In the genomic region with DNA sequence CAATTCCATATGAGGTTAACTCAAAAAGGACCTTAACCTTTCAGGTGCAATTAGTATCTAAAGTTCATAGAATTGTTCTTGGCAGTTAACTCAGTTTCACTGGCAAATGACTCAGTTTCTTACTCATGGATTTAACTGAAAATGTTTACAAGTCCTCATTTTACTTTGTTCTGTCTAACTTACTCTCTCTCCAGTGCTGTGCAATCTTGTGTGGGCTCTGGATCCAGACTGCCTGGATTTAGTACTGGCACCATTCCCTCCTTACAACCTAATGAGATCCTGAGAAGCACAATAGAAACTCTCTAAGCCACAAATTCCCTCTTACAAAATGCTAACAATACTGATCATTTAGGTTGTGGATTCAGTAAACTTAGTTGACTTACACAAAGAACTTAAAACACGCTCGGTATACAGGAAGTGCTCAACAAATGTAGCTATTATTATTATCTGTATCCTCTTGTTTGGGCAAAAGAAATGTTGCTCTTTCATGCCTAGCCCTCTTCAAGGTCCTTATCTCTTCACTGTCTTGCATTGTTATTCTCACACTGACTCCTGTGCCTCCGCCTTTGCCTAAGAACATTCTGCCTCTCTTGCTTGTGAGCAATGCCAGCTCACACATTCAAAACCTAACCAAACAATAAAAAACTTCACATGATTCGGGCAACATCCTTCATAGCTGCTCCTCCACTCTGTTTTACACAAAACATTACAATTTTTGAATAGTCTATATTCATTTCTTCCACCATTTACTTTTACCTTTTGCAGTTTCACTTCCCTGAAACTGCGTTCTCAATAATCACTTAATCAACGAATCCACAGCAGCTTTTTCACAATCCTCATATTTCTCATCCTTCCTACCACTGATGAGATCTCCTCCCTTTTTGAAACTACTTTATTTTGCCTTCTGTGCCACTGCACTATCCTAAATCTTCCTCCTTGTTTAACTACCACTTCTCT, we compare ENCODE assay signal across 13 cellular contexts.
DNase-seq lines count a peak whose midpoint lies in the region; ATAC-seq, FAIRE-seq and TF ChIP-seq lines count a peak whose summit lies in the region.
"Had no signal": no experiment of that assay in that cellular context is flagged by ENCODE, and none has a peak within 500 bp of the region (broad histone marks: within the 10 kb centered on the region; RNA-seq: fewer than 3 reads in every experiment).

No MANE protein-coding gene starts in this region.

- TF ChIP-seq CTCF in endothelial cell of umbilical vein (IDR thresholded peaks at IDR 0.05; ENCODE audit: extremely low read depth in 1 of 2, insufficient read depth in 1 of 2, low read depth in 1 of 2, low read length in 2 of 2) (no peak), A673 (conservative IDR thresholded peaks at IDR 0.05; ENCODE audit: low read depth, low read length) (no peak)

- peak; percentile 3 for DNase-seq in endothelial cell of umbilical vein (ENCODE audit: low read depth, low spot score)
- DNase-seq in HK-2 (ENCODE audit: unreplicated experiment): no peak
- DNase-seq in A673 (ENCODE audit: low spot score): no peak
- DNase-seq in activated CD4-positive, alpha-beta T cell treated with anti-CD3 and anti-CD28 coated beads, Interleukin-2, amount 50 U/mL, for 48 hours: no peak
- DNase-seq: activated CD4-positive, alpha-beta T cell treated with anti-CD3 and anti-CD28 coated beads for 48 hours; activated naive CD4-positive, alpha-beta T cell treated with anti-CD3 and anti-CD28 coated beads, Interleukin-2, amount 50 U/mL, for 16 hours; effector CD8-positive, alpha-beta T cell; NCI-H446; SIG-M5 had no signal

- CTCF ChIA-PET in endothelial cell of umbilical vein (lab: Charles Lee) (no interaction called here), A673 (lab: Charles Lee) (no interaction called here)

- H3K4me2 ChIP-seq in endothelial cell of umbilical vein (ENCODE audit: insufficient read depth, low read length): no peak overlapping the region
- peak overlapping the region; percentile 23 for H3K4me2 ChIP-seq in skeletal muscle satellite cell (ENCODE audit: low read length)

- peak overlapping the region in 2 of 3 donors; percentile 3 to 37 for H3K27ac Mint-ChIP-seq in IgD-negative memory B cell

- H3K4me3 ChIP-seq in endothelial cell of umbilical vein (replicated peaks in 1 of 3; ENCODE audit: insufficient read depth in 1 of 3, low read depth in 1 of 3, low read length in 3 of 3) (no peak overlapping the region), skeletal muscle satellite cell (ENCODE audit: low read length) (no peak overlapping the region), A673 (ENCODE audit: low read depth, low read length, poor library complexity, severe bottlenecking) (no peak overlapping the region)

- H3K27me3 Mint-ChIP-seq in IgD-negative memory B cell: no peaks in the 10 kb centered on the region

- no peaks in the 10 kb centered on the region for H3K9me3 Mint-ChIP-seq in IgD-negative memory B cell

- no peak overlapping the region for H3K9ac ChIP-seq in endothelial cell of umbilical vein (replicated peaks; ENCODE audit: extremely low read depth, insufficient read depth, low read length)
- no peak overlapping the region for H3K9ac ChIP-seq in skeletal muscle satellite cell (ENCODE audit: low read depth, low read length)

- FAIRE-seq in endothelial cell of umbilical vein (lab: Jason Lieb, UNC): no peak

- POLR2A ChIA-PET in endothelial cell of umbilical vein (lab: Charles Lee) (no interaction called here), A673 (lab: Charles Lee; ENCODE audit: low non-redundant PET) (no interaction called here)

- H3K9me1 ChIP-seq in endothelial cell of umbilical vein (replicated peaks; ENCODE audit: control insufficient read depth, extremely low read depth, insufficient read depth, low read length): no peaks in the 10 kb centered on the region

- no peak overlapping the region for H3K27ac ChIP-seq in endothelial cell of umbilical vein (ENCODE audit: insufficient read depth, low read depth, low read length)
- H3K27ac ChIP-seq in A673 (ENCODE audit: low read depth, low read length, poor library complexity, severe bottlenecking): no peak overlapping the region

- H4K20me1 ChIP-seq in endothelial cell of umbilical vein (replicated peaks; ENCODE audit: control insufficient read depth, extremely low read depth, insufficient read depth, low read length): no peaks in the 10 kb centered on the region

- H3K9me3 ChIP-seq in endothelial cell of umbilical vein (replicated peaks; ENCODE audit: control insufficient read depth, insufficient read depth, low read length): no peaks in the 10 kb centered on the region
- H3K9me3 ChIP-seq in skeletal muscle satellite cell (replicated peaks; ENCODE audit: low read length): no peaks in the 10 kb centered on the region
- no peaks in the 10 kb centered on the region for H3K9me3 ChIP-seq in A673 (ENCODE audit: low read depth, low read length, poor library complexity, severe bottlenecking)

- H3K4me3 Mint-ChIP-seq in IgD-negative memory B cell: peak overlapping the region; percentile 14 to 89 (median 75)

- BruUV-seq in endothelial cell of umbilical vein (replicated peaks; lab: Mats Ljungman, UMichigan) (no TSS peak), A673 (replicated peaks; lab: Mats Ljungman, UMichigan) (no TSS peak)

- H3K36me3 ChIP-seq in endothelial cell of umbilical vein (ENCODE audit: control insufficient read depth in 2 of 2, extremely low read depth in 1 of 2, insufficient read depth in 2 of 2, low read length in 2 of 2): no peaks in the 10 kb centered on the region
- H3K36me3 ChIP-seq in skeletal muscle satellite cell (ENCODE audit: insufficient read depth, low read length): no peaks in the 10 kb centered on the region
- no peaks in the 10 kb centered on the region for H3K36me3 ChIP-seq in A673 (ENCODE audit: insufficient read depth, low read length, poor library complexity, severe bottlenecking)

- peak overlapping the region; percentile 51 for H2AFZ ChIP-seq in endothelial cell of umbilical vein (ENCODE audit: low read depth, low read length)

- ATAC-seq in GM18867 (IDR thresholded peaks at IDR 0.05; ENCODE audit: unreplicated experiment) (peak; percentile 53), GM18873 (IDR thresholded peaks at IDR 0.05; ENCODE audit: low FRiP score, unreplicated experiment) (no peak)

- H3K4me1 ChIP-seq in endothelial cell of umbilical vein (ENCODE audit: control insufficient read depth, extremely low read depth, insufficient read depth, low read length) (no peaks in the 10 kb centered on the region), skeletal muscle satellite cell (ENCODE audit: control insufficient read depth, insufficient read depth, low read length) (peaks cover 15% of the 10 kb centered on the region), A673 (ENCODE audit: insufficient read depth, low read length, poor library complexity, severe bottlenecking) (no peaks in the 10 kb centered on the region)

- no peaks in the 10 kb centered on the region for H3K27me3 ChIP-seq in endothelial cell of umbilical vein (ENCODE audit: control insufficient read depth in 2 of 2, insufficient read depth in 2 of 2, low read length in 2 of 2)
- no peaks in the 10 kb centered on the region for H3K27me3 ChIP-seq in skeletal muscle satellite cell (ENCODE audit: control insufficient read depth, insufficient read depth, low read length)
- H3K27me3 ChIP-seq in A673 (replicated peaks; ENCODE audit: insufficient read depth, low read depth, low read length, poor library complexity): no peaks in the 10 kb centered on the region

- H3K36me3 Mint-ChIP-seq in IgD-negative memory B cell: peaks cover 5% of the 10 kb centered on the region

- peaks cover 11 to 14% (median 13%) of the 10 kb centered on the region in 3 donors for H3K4me1 Mint-ChIP-seq in IgD-negative memory B cell

- TF ChIP-seq POLR2A in endothelial cell of umbilical vein (IDR thresholded peaks at IDR 0.05; ENCODE audit: low read depth, low read length): no peak

- intact Hi-C loops in endothelial cell of umbilical vein (cut with micrococcal nuclease): no loop called here
- intact Hi-C loops in A673 (cut with micrococcal nuclease; ENCODE audit: unreplicated experiment): no loop called here

- dilution Hi-C loops in endothelial cell of umbilical vein (cut with MboI; ENCODE audit: extremely low pct_ligation_motif_present, low sequenced_read_pairs): no loop called here

- H3K79me2 ChIP-seq in endothelial cell of umbilical vein (ENCODE audit: control insufficient read depth, insufficient read depth, low read length): no peaks in the 10 kb centered on the region

TF ChIP-seq in endothelial cell of umbilical vein, 7 proteins besides CTCF, POLR2A, EP300 and RAD21:
- TF ChIP-seq FOS (IDR thresholded peaks at IDR 0.05; ENCODE audit: borderline replicate concordance, insufficient read depth, low read length) (no peak), GATA2 (IDR thresholded peaks at IDR 0.05; ENCODE audit: insufficient read depth, insufficient read length, low read depth, low read length) (no peak), MYC (IDR thresholded peaks at IDR 0.05; ENCODE audit: low read depth, low read length) (no peak), JUN (IDR thresholded peaks at IDR 0.05; ENCODE audit: borderline replicate concordance, insufficient read depth, insufficient read length, low read depth) (no peak), EZH2 (IDR thresholded peaks at IDR 0.05; ENCODE audit: borderline replicate concordance, low read depth, low read length, severe bottlenecking) (no peak), POLR2AphosphoS5 (IDR thresholded peaks at IDR 0.05; ENCODE audit: insufficient read depth, low read depth, low read length) (no peak)
- TF ChIP-seq, protein P1, sequence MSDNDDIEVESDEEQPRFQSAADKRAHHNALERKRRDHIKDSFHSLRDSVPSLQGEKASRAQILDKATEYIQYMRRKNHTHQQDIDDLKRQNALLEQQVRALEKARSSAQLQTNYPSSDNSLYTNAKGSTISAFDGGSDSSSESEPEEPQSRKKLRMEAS (IDR thresholded peaks at IDR 0.05; ENCODE audit: insufficient read depth, insufficient read length): no peak
